1 cellular context compared by ENCODE assay signal in genomic region chr14:105351920-105352871, GRCh38.
A peak's percentile ranks its signal among the peaks of the same experiment; 100 is the strongest.
TF ChIP-seq lines count a peak whose summit lies in the region.

No MANE protein-coding gene starts in this region.

TF ChIP-seq in HEK293, 187 proteins besides CTCF, POLR2A, EP300 and RAD21 (continued from another document and continues in another):
- TF ChIP-seq, protein P1, sequence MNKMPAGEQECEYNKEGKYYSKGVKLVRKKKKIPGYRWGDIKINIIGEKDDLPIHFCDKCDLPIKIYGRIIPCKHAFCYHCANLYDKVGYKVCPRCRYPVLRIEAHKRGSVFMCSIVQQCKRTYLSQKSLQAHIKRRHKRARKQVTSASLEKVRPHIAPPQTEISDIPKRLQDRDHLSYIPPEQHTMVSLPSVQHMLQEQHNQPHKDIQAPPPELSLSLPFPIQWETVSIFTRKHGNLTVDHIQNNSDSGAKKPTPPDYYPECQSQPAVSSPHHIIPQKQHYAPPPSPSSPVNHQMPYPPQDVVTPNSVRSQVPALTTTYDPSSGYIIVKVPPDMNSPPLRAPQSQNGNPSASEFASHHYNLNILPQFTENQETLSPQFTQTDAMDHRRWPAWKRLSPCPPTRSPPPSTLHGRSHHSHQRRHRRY (tag by site-specific recombination; IDR thresholded peaks at IDR 0.05), result no peak
- TF ChIP-seq ZNF404 (tag by site-specific recombination; IDR thresholded peaks at IDR 0.05) (no peak), ZNF138 (tag by site-specific recombination; IDR thresholded peaks at IDR 0.05; ENCODE audit: borderline replicate concordance) (no peak), ZSCAN23 (tag by site-specific recombination; IDR thresholded peaks at IDR 0.05) (no peak), ZNF501 (tag by site-specific recombination; IDR thresholded peaks at IDR 0.05) (no peak), ZNF555 (tag by site-specific recombination; conservative IDR thresholded peaks at IDR 0.05) (no peak), ZNF560 (tag by site-specific recombination; IDR thresholded peaks at IDR 0.05; ENCODE audit: borderline replicate concordance) (no peak), IKZF3 (tag by site-specific recombination; IDR thresholded peaks at IDR 0.05) (no peak), ZNF416 (tag by site-specific recombination; IDR thresholded peaks at IDR 0.05) (no peak), ZNF112 (tag by site-specific recombination; IDR thresholded peaks at IDR 0.05) (no peak), MEIS1 (CRISPR knock-in tag; IDR thresholded peaks at IDR 0.05; ENCODE audit: borderline replicate concordance) (no peak), PRDM1 (tag by site-specific recombination; IDR thresholded peaks at IDR 0.05) (no peak), ZNF350 (tag by site-specific recombination; IDR thresholded peaks at IDR 0.05) (no peak), ZBTB6 (tag by site-specific recombination; IDR thresholded peaks at IDR 0.05) (no peak), ZNF223 (tag by site-specific recombination; IDR thresholded peaks at IDR 0.05) (no peak), ZNF792 (tag by site-specific recombination; IDR thresholded peaks at IDR 0.05) (no peak), ZNF248 (tag by site-specific recombination; IDR thresholded peaks at IDR 0.05) (no peak), ZNF311 (tag by site-specific recombination; IDR thresholded peaks at IDR 0.05; ENCODE audit: borderline replicate concordance) (no peak), ZBTB8A (tag by site-specific recombination; IDR thresholded peaks at IDR 0.05) (peak; percentile 37; the same call in 1 of the 2 replicates), WT1 (tag by site-specific recombination; IDR thresholded peaks at IDR 0.05) (no peak), ATF2 (tag by site-specific recombination; IDR thresholded peaks at IDR 0.05; ENCODE audit: low read depth) (peak; percentile 70), SALL2 (tag by site-specific recombination; IDR thresholded peaks at IDR 0.05; ENCODE audit: borderline replicate concordance) (no peak), ZSCAN4 (tag by site-specific recombination; IDR thresholded peaks at IDR 0.05) (no peak), ZNF48 (tag by site-specific recombination; IDR thresholded peaks at IDR 0.05) (no peak), BCL11A (tag by site-specific recombination; IDR thresholded peaks at IDR 0.05; ENCODE audit: low read depth) (no peak), ZNF175 (tag by site-specific recombination; IDR thresholded peaks at IDR 0.05) (no peak), ZNF433 (tag by site-specific recombination; IDR thresholded peaks at IDR 0.05; ENCODE audit: low read depth) (no peak), ZNF830 (tag by site-specific recombination; IDR thresholded peaks at IDR 0.05; ENCODE audit: low read depth) (no peak), ZBTB20 (tag by site-specific recombination; IDR thresholded peaks at IDR 0.05) (no peak; the same call in 1 of the 2 replicates), ZNF529 (tag by site-specific recombination; IDR thresholded peaks at IDR 0.05; ENCODE audit: insufficient replicate concordance) (no peak), ZNF174 (tag by site-specific recombination; IDR thresholded peaks at IDR 0.05) (no peak), SP2 (tag by site-specific recombination; IDR thresholded peaks at IDR 0.05) (no peak), ZNF704 (tag by site-specific recombination; IDR thresholded peaks at IDR 0.05) (no peak), ZNF677 (tag by site-specific recombination; IDR thresholded peaks at IDR 0.05) (no peak), ZFHX2 (tag by site-specific recombination; conservative IDR thresholded peaks at IDR 0.05) (peak; percentile 33), FEZF1 (tag by site-specific recombination; IDR thresholded peaks at IDR 0.05) (no peak), ZNF530 (tag by site-specific recombination; IDR thresholded peaks at IDR 0.05; ENCODE audit: low read depth) (no peak), ZNF214 (tag by site-specific recombination; IDR thresholded peaks at IDR 0.05; ENCODE audit: borderline replicate concordance) (no peak), ZNF121 (tag by site-specific recombination; IDR thresholded peaks at IDR 0.05) (no peak), ZNF843 (tag by site-specific recombination; IDR thresholded peaks at IDR 0.05) (no peak), ZNF239 (tag by site-specific recombination; IDR thresholded peaks at IDR 0.05) (no peak), ZNF629 (tag by site-specific recombination; IDR thresholded peaks at IDR 0.05) (no peak), ZNF341 (tag by site-specific recombination; IDR thresholded peaks at IDR 0.05; ENCODE audit: low read depth) (no peak), ZNF580 (tag by site-specific recombination; IDR thresholded peaks at IDR 0.05) (no peak), ZNF2 (tag by site-specific recombination; IDR thresholded peaks at IDR 0.05) (no peak)
- TF ChIP-seq, protein P2, sequence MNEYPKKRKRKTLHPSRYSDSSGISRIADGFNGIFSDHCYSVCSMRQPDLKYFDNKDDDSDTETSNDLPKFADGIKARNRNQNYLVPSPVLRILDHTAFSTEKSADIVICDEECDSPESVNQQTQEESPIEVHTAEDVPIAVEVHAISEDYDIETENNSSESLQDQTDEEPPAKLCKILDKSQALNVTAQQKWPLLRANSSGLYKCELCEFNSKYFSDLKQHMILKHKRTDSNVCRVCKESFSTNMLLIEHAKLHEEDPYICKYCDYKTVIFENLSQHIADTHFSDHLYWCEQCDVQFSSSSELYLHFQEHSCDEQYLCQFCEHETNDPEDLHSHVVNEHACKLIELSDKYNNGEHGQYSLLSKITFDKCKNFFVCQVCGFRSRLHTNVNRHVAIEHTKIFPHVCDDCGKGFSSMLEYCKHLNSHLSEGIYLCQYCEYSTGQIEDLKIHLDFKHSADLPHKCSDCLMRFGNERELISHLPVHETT (tag by site-specific recombination; IDR thresholded peaks at IDR 0.05), result no peak
- TF ChIP-seq, protein P3, sequence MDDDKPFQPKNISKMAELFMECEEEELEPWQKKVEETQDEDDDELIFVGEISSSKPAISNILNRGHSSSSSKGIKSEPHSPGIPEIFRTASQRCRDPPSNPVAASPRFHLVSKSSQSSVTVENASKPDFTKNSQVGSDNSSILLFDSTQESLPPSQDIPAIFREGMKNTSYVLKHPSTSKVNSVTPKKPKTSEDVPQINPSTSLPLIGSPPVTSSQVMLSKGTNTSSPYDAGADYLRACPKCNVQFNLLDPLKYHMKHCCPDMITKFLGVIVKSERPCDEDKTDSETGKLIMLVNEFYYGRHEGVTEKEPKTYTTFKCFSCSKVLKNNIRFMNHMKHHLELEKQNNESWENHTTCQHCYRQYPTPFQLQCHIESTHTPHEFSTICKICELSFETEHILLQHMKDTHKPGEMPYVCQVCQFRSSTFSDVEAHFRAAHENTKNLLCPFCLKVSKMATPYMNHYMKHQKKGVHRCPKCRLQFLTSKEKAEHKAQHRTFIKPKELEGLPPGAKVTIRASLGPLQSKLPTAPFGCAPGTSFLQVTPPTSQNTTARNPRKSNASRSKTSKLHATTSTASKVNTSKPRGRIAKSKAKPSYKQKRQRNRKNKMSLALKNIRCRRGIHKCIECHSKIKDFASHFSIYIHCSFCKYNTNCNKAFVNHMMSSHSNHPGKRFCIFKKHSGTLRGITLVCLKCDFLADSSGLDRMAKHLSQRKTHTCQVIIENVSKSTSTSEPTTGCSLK (tag by site-specific recombination; IDR thresholded peaks at IDR 0.05), result no peak
- TF ChIP-seq, protein P4, sequence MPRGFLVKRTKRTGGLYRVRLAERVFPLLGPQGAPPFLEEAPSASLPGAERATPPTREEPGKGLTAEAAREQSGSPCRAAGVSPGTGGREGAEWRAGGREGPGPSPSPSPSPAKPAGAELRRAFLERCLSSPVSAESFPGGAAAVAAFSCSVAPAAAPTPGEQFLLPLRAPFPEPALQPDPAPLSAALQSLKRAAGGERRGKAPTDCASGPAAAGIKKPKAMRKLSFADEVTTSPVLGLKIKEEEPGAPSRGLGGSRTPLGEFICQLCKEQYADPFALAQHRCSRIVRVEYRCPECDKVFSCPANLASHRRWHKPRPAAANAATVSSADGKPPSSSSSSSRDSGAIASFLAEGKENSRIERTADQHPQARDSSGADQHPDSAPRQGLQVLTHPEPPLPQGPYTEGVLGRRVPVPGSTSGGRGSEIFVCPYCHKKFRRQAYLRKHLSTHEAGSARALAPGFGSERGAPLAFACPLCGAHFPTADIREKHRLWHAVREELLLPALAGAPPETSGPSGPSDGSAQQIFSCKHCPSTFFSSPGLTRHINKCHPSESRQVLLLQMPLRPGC (tag by site-specific recombination; IDR thresholded peaks at IDR 0.05), result no peak
- TF ChIP-seq, protein P5, sequence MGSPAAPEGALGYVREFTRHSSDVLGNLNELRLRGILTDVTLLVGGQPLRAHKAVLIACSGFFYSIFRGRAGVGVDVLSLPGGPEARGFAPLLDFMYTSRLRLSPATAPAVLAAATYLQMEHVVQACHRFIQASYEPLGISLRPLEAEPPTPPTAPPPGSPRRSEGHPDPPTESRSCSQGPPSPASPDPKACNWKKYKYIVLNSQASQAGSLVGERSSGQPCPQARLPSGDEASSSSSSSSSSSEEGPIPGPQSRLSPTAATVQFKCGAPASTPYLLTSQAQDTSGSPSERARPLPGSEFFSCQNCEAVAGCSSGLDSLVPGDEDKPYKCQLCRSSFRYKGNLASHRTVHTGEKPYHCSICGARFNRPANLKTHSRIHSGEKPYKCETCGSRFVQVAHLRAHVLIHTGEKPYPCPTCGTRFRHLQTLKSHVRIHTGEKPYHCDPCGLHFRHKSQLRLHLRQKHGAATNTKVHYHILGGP (tag by site-specific recombination; IDR thresholded peaks at IDR 0.05), result no peak
- TF ChIP-seq, protein P6, sequence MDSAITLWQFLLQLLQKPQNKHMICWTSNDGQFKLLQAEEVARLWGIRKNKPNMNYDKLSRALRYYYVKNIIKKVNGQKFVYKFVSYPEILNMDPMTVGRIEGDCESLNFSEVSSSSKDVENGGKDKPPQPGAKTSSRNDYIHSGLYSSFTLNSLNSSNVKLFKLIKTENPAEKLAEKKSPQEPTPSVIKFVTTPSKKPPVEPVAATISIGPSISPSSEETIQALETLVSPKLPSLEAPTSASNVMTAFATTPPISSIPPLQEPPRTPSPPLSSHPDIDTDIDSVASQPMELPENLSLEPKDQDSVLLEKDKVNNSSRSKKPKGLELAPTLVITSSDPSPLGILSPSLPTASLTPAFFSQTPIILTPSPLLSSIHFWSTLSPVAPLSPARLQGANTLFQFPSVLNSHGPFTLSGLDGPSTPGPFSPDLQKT (IDR thresholded peaks at IDR 0.05; ENCODE audit: borderline replicate concordance, low read depth, low read length), result no peak
- TF ChIP-seq, protein P7, sequence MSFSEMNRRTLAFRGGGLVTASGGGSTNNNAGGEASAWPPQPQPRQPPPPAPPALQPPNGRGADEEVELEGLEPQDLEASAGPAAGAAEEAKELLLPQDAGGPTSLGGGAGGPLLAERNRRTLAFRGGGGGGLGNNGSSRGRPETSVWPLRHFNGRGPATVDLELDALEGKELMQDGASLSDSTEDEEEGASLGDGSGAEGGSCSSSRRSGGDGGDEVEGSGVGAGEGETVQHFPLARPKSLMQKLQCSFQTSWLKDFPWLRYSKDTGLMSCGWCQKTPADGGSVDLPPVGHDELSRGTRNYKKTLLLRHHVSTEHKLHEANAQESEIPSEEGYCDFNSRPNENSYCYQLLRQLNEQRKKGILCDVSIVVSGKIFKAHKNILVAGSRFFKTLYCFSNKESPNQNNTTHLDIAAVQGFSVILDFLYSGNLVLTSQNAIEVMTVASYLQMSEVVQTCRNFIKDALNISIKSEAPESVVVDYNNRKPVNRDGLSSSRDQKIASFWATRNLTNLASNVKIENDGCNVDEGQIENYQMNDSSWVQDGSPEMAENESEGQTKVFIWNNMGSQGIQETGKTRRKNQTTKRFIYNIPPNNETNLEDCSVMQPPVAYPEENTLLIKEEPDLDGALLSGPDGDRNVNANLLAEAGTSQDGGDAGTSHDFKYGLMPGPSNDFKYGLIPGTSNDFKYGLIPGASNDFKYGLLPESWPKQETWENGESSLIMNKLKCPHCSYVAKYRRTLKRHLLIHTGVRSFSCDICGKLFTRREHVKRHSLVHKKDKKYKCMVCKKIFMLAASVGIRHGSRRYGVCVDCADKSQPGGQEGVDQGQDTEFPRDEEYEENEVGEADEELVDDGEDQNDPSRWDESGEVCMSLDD (tag by site-specific recombination; IDR thresholded peaks at IDR 0.05), result peak; percentile 96
